ENCODE assay signal across 8 cellular contexts in the genomic region with DNA sequence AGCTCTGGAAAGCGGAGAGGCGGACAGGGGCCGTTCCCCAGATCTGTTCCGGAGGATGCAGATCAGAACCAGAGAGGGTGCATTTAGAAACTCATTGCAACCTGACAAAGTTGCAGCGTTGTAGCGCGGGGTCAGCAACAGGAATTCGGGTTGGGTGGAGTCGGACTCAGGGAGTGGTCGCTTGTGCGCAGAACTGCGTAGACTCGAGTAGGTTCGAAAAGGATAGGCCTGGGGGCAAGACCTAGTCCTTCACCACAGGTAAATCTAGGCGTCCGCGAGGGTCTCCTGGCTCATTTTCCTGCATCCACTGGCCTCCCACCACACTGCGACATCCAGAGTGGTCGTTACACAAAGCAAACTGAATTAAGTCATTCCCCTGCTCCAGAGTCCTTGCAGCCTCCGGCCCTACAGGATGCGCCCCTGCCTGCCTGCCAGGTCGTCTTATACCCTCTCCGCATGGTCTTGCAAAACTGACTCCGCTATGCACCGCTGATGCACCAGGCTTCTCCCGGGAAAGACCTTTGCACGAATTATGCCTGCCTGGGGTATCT. TPM values are rescaled to one million over a fixed set of nuclear protein-coding genes. Genes with fewer than 3 reads are reported as not detected.
A peak's percentile ranks its signal among the peaks of the same experiment; 100 is the strongest.
DNase-seq lines count a peak whose midpoint lies in the region; ATAC-seq and TF ChIP-seq lines count a peak whose summit lies in the region.

No MANE protein-coding gene starts in this region.

- POLR2A ChIA-PET in AG04449 (lab: Yijun Ruan, JAX): no interaction called here

- CTCF ChIA-PET in AG04449 (lab: Yijun Ruan, JAX): interaction anchor here (1.1 to 2.3 kb wide), 7 partner anchors 8 to 303 kb away, joined by 3 to 20 read pairs (median 6); no protein-coding TSS in a partner anchor

- H3K36me3 Mint-ChIP-seq in IgD-negative memory B cell: no peaks in the 10 kb centered on the region
- H3K36me3 Mint-ChIP-seq in effector memory CD8-positive, alpha-beta T cell (ENCODE audit: insufficient read depth): peaks cover 6% of the 10 kb centered on the region
- H3K36me3 Mint-ChIP-seq in natural killer cell treated with Interleukin-12 subunit alpha and Interleukin-12 subunit beta and Interleukin-15 and Interleukin-18, amount 100 ng/mL, for 72 hours: peaks cover 11% of the 10 kb centered on the region

- H3K9me3 Mint-ChIP-seq in IgD-negative memory B cell: peaks cover 0 to 7% (median 3%) of the 10 kb centered on the region in 3 donors
- peaks cover 0 to 1% of the 10 kb centered on the region in 2 donors for H3K9me3 Mint-ChIP-seq in effector memory CD8-positive, alpha-beta T cell
- H3K9me3 Mint-ChIP-seq in natural killer cell treated with Interleukin-12 subunit alpha and Interleukin-12 subunit beta and Interleukin-15 and Interleukin-18, amount 100 ng/mL, for 72 hours: no peaks in the 10 kb centered on the region

- H3K27ac Mint-ChIP-seq in IgD-negative memory B cell: peak overlapping the region; percentile 45 to 76 (median 48)
- H3K27ac Mint-ChIP-seq in effector memory CD8-positive, alpha-beta T cell: no peak overlapping the region
- H3K27ac Mint-ChIP-seq in natural killer cell treated with Interleukin-12 subunit alpha and Interleukin-12 subunit beta and Interleukin-15 and Interleukin-18, amount 100 ng/mL, for 72 hours: no peak overlapping the region

- H3K4me3 Mint-ChIP-seq in IgD-negative memory B cell: peak overlapping the region in 3 of 4 donors; percentile 60 to 88 (median 72)
- H3K4me3 Mint-ChIP-seq in effector memory CD8-positive, alpha-beta T cell: peak overlapping the region; percentile 68 to 83
- peak overlapping the region; percentile 53 for H3K4me3 Mint-ChIP-seq in natural killer cell treated with Interleukin-12 subunit alpha and Interleukin-12 subunit beta and Interleukin-15 and Interleukin-18, amount 100 ng/mL, for 72 hours

- H3K4me3 ChIP-seq in AG04449 (ENCODE audit: low read depth, low read length): peak overlapping the region; percentile 40

- ATAC-seq in effector memory CD8-positive, alpha-beta T cell (replicated peaks): no peak
- ATAC-seq in natural killer cell treated with Interleukin-12 subunit alpha and Interleukin-12 subunit beta and Interleukin-15 and Interleukin-18, amount 100 ng/mL, for 72 hours: no peak

- no peak for DNase-seq in AG04449 (ENCODE audit: low read depth, low spot score)
- no peak for DNase-seq in effector memory CD8-positive, alpha-beta T cell
- no peak for DNase-seq in natural killer cell treated with Interleukin-12 subunit alpha and Interleukin-12 subunit beta and Interleukin-15 and Interleukin-18, amount 100 ng/mL, for 72 hours (ENCODE audit: low spot score)
- no peak for DNase-seq in central memory CD4-positive, alpha-beta T cell
- no peak for DNase-seq in activated CD8-positive, alpha-beta memory T cell treated with anti-CD3 and anti-CD28 coated beads, Interleukin-2, amount 50 U/mL, for 48 hours
- DNase-seq in NOMO-1 treated with dmso at 0.1 percent for 144 hours (lab: John Stamatoyannopoulos, UW; ENCODE audit: unreplicated experiment): no peak
- no peak for DNase-seq in LoVo (ENCODE audit: low spot score)

- H3K27me3 Mint-ChIP-seq in IgD-negative memory B cell: peaks cover 32% of the 10 kb centered on the region
- peaks cover 33 to 57% of the 10 kb centered on the region in 2 donors for H3K27me3 Mint-ChIP-seq in effector memory CD8-positive, alpha-beta T cell
- peaks cover 31 to 35% of the 10 kb centered on the region in 2 donors for H3K27me3 Mint-ChIP-seq in natural killer cell treated with Interleukin-12 subunit alpha and Interleukin-12 subunit beta and Interleukin-15 and Interleukin-18, amount 100 ng/mL, for 72 hours

- TF ChIP-seq CTCF in AG04449 (IDR thresholded peaks at IDR 0.05; ENCODE audit: insufficient read depth, low read length, missing control alignments): no peak

- peaks cover 7 to 14% (median 10%) of the 10 kb centered on the region in 3 donors for H3K4me1 Mint-ChIP-seq in IgD-negative memory B cell
- peaks cover 9 to 16% of the 10 kb centered on the region in 2 donors for H3K4me1 Mint-ChIP-seq in effector memory CD8-positive, alpha-beta T cell (ENCODE audit: low read depth in 2 of 2)
- peaks cover 17 to 23% of the 10 kb centered on the region in 2 donors for H3K4me1 Mint-ChIP-seq in natural killer cell treated with Interleukin-12 subunit alpha and Interleukin-12 subunit beta and Interleukin-15 and Interleukin-18, amount 100 ng/mL, for 72 hours (ENCODE audit: low read depth in 2 of 2)

RNA-seq across cellular contexts. Expression of a gene that starts 4.7 kb away (rescaled TPM):
- 15.6 TPM for polyA plus RNA-seq in IgD-negative memory B cell
- total RNA-seq in natural killer cell treated with Interleukin-12 subunit alpha and Interleukin-12 subunit beta and Interleukin-15 and Interleukin-18, amount 100 ng/mL, for 72 hours: 10 to 100 TPM; 15.3 to 28.6 TPM

Comparison
In these comparisons a context has a peak if more than half of its experiments do, and no peak if none do; other contexts are left out.
1. H3K27ac Mint-ChIP-seq: peak in IgD-negative memory B cell (3 of 3); none in effector memory CD8-positive, alpha-beta T cell (0 of 2) and natural killer cell treated with Interleukin-12 subunit alpha and Interleukin-12 subunit beta and Interleukin-15 and Interleukin-18, amount 100 ng/mL, for 72 hours (0 of 2).
2. Peak in every context shown above with its lines, with median percentiles within 50 percentile points of each other: H3K4me3 Mint-ChIP-seq.